Comparison of ENCODE assay signal across 9 cellular contexts in the genomic region with DNA sequence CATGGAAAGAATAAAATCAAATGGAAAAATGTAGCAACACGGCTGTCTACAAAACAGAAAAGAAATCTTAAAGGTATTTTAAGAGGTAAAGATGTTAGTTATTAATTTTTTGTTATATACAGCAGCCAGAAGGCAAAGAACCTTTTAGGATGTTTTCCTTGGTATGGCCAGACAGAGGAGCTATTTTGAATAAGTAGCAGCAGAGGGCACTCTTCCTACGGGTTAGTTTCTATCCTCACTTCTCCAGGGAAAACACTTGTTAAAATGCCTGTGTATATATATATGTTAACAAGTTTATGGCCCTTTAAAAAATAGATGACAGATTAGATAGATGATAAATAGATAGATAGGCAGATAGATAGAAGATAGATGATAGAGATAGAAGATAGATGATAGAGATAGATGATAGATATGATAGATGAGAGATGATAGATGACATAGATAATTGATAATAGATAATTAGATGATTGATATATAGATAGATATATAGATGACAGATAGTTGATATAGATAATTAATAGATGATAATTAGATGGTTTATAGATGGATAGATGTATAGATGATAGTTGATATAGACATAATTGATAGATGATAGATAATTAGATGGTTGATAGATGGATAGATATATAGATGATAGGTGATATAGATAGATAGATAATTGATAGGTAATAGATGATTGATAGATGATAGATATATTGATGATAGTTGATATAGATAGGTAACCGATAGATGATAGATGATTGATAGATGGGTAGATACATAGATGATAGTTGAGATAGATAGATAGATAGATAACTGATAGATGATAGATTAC. TPM values are rescaled to one million over a fixed set of nuclear protein-coding genes. Genes with fewer than 3 reads are reported as not detected.
DNase-seq lines count a peak whose midpoint lies in the region; ATAC-seq, FAIRE-seq and TF ChIP-seq lines count a peak whose summit lies in the region.
"Had no signal": no experiment of that assay in that cellular context is flagged by ENCODE, and none has a peak within 500 bp of the region (broad histone marks: within the 10 kb centered on the region; RNA-seq: fewer than 3 reads in every experiment).

No MANE protein-coding gene starts in this region.

- no peaks in the 10 kb centered on the region for H3K4me1 Mint-ChIP-seq in glutamatergic neuron (ENCODE audit: low read depth, unreplicated experiment)
- H3K4me1 Mint-ChIP-seq in activated naive CD4-positive, alpha-beta T cell treated with anti-CD3 and anti-CD28 coated beads for 36 hours (ENCODE audit: low read depth) = no peaks in the 10 kb centered on the region

- H3K9me3 Mint-ChIP-seq in glutamatergic neuron (ENCODE audit: unreplicated experiment) = no peaks in the 10 kb centered on the region
- H3K9me3 Mint-ChIP-seq in activated naive CD4-positive, alpha-beta T cell treated with anti-CD3 and anti-CD28 coated beads for 36 hours = no peaks in the 10 kb centered on the region

- no peak overlapping the region for H3K27ac Mint-ChIP-seq in glutamatergic neuron (ENCODE audit: unreplicated experiment)
- no peak overlapping the region for H3K27ac Mint-ChIP-seq in activated naive CD4-positive, alpha-beta T cell treated with anti-CD3 and anti-CD28 coated beads for 36 hours

- FAIRE-seq in G401.6 (lab: Jason Lieb, UNC) = peak; percentile 99

- CTCF ChIA-PET in activated naive CD4-positive, alpha-beta T cell treated with anti-CD3 and anti-CD28 coated beads for 36 hours (lab: Charles Lee) = interaction anchor here (1.0 to 2.0 kb wide), 2 partner anchors 172 to 313 kb away, joined by 6 to 9 read pairs; no protein-coding TSS in a partner anchor

- peak; percentile 14 for DNase-seq in NCI-H1436 treated with DMSO at 0.1 percent for 48 hours (lab: John Stamatoyannopoulos, UW)
- peak; percentile 20 to 80 for DNase-seq in SW 1271 (lab: John Stamatoyannopoulos, UW)
- no peak for DNase-seq in glutamatergic neuron
- DNase-seq in stromal cell of bone marrow (ENCODE audit: low read depth) = peak; percentile 19
- no peak for DNase-seq in germinal center (ENCODE audit: low spot score)
- no peak for DNase-seq in activated naive CD4-positive, alpha-beta T cell treated with anti-CD3 and anti-CD28 coated beads for 36 hours

- intact Hi-C loops in activated naive CD4-positive, alpha-beta T cell treated with anti-CD3 and anti-CD28 coated beads for 36 hours (cut with micrococcal nuclease) = loop anchor here (1.0 to 5.0 kb wide), 3 partner anchors 116 to 314 kb away; no protein-coding TSS in a partner anchor

- TF ChIP-seq CTCF in glutamatergic neuron (IDR thresholded peaks at IDR 0.05; ENCODE audit: partially characterized antibody, unreplicated experiment) = peak; percentile 24

- no peak overlapping the region for H3K4me3 Mint-ChIP-seq in glutamatergic neuron (ENCODE audit: unreplicated experiment)
- H3K4me3 Mint-ChIP-seq in activated naive CD4-positive, alpha-beta T cell treated with anti-CD3 and anti-CD28 coated beads for 36 hours = no peak overlapping the region

- H3K27me3 Mint-ChIP-seq in glutamatergic neuron (ENCODE audit: unreplicated experiment) = peaks cover 2% of the 10 kb centered on the region
- H3K27me3 Mint-ChIP-seq in activated naive CD4-positive, alpha-beta T cell treated with anti-CD3 and anti-CD28 coated beads for 36 hours (ENCODE audit: low read depth) = no peaks in the 10 kb centered on the region

- H3K36me3 Mint-ChIP-seq in glutamatergic neuron (ENCODE audit: unreplicated experiment) = no peaks in the 10 kb centered on the region
- no peaks in the 10 kb centered on the region for H3K36me3 Mint-ChIP-seq in activated naive CD4-positive, alpha-beta T cell treated with anti-CD3 and anti-CD28 coated beads for 36 hours (ENCODE audit: low read depth)

- no peak for ATAC-seq in GM18870 (IDR thresholded peaks at IDR 0.05; ENCODE audit: unreplicated experiment)

RNA-seq across cellular contexts. Expression of a gene that starts 57.8 kb away (rescaled TPM):
- total RNA-seq in glutamatergic neuron (ENCODE audit: unreplicated experiment) = 0.37 TPM
- total RNA-seq in activated naive CD4-positive, alpha-beta T cell treated with anti-CD3 and anti-CD28 coated beads for 36 hours = not detected
- total RNA-seq: T-helper 2 cell treated with Interferon-gamma antibody and Interleukin-4, amounts not matched to agents 100 ng/mL and 5 ng/mL, for 36 hours had no signal

Comparison
In these comparisons a context has a peak if more than half of its experiments do, and no peak if none do; other contexts are left out.
1. DNase-seq: peak in NCI-H1436 treated with DMSO at 0.1 percent for 48 hours (single experiment), SW 1271 (2 of 2) and stromal cell of bone marrow (single experiment); none in glutamatergic neuron (single experiment), germinal center (single experiment) and activated naive CD4-positive, alpha-beta T cell treated with anti-CD3 and anti-CD28 coated beads for 36 hours (single experiment).